2 cellular contexts compared by ENCODE assay signal in genomic region chr1:17030186-17030585, GRCh38.
TF ChIP-seq lines count a peak whose summit lies in the region.

No MANE protein-coding gene starts in this region.

TF ChIP-seq in HEK293, 187 proteins besides CTCF, POLR2A, EP300 and RAD21:
- TF ChIP-seq ZNF214 (tag by site-specific recombination; IDR thresholded peaks at IDR 0.05; ENCODE audit: borderline replicate concordance) (no peak), PRDM10 (tag by site-specific recombination; IDR thresholded peaks at IDR 0.05) (peak; percentile 74), ZXDB (tag by site-specific recombination; IDR thresholded peaks at IDR 0.05) (no peak), ZBTB48 (tag by site-specific recombination; IDR thresholded peaks at IDR 0.05) (no peak), ZNF121 (tag by site-specific recombination; IDR thresholded peaks at IDR 0.05) (0 out of 2 replicates have a peak, but pooled peaks have one; percentile 13)
- TF ChIP-seq, protein P1, sequence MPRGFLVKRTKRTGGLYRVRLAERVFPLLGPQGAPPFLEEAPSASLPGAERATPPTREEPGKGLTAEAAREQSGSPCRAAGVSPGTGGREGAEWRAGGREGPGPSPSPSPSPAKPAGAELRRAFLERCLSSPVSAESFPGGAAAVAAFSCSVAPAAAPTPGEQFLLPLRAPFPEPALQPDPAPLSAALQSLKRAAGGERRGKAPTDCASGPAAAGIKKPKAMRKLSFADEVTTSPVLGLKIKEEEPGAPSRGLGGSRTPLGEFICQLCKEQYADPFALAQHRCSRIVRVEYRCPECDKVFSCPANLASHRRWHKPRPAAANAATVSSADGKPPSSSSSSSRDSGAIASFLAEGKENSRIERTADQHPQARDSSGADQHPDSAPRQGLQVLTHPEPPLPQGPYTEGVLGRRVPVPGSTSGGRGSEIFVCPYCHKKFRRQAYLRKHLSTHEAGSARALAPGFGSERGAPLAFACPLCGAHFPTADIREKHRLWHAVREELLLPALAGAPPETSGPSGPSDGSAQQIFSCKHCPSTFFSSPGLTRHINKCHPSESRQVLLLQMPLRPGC (tag by site-specific recombination; IDR thresholded peaks at IDR 0.05) = no peak

TF ChIP-seq in K562, 482 proteins besides CTCF, POLR2A, EP300 and RAD21 (continues in another document):
- TF ChIP-seq CHD4 (IDR thresholded peaks at IDR 0.05; ENCODE audit: insufficient read depth, insufficient replicate concordance, low read depth, low read length, poor library complexity, severe bottlenecking) (no peak), HNRNPH1 (optimal IDR thresholded peaks at IDR 0.05; ENCODE audit: low read depth, low read length) (no peak), NR0B1 (IDR thresholded peaks at IDR 0.05; ENCODE audit: partially characterized antibody) (no peak), RBM25 (IDR thresholded peaks at IDR 0.05; ENCODE audit: low read depth, low read length, severe bottlenecking) (no peak), ID3 (CRISPR knock-in tag; IDR thresholded peaks at IDR 0.05) (no peak), ID3 (tag; IDR thresholded peaks at IDR 0.05) (no peak), ZNF316 (IDR thresholded peaks at IDR 0.05) (peak; percentile 90), DLX4 (CRISPR knock-in tag; IDR thresholded peaks at IDR 0.05) (no peak), RBM14 (IDR thresholded peaks at IDR 0.05; ENCODE audit: borderline replicate concordance, insufficient read depth, low read depth, low read length) (no peak), MCM2 (IDR thresholded peaks at IDR 0.05; ENCODE audit: low read depth) (no peak), MAFG (tag; conservative IDR thresholded peaks at IDR 0.05) (peak; percentile 74), HBP1 (CRISPR knock-in tag; IDR thresholded peaks at IDR 0.05) (no peak), HMG20A (CRISPR knock-in tag; conservative IDR thresholded peaks at IDR 0.05) (no peak), FOXO4 (CRISPR knock-in tag; IDR thresholded peaks at IDR 0.05) (no peak), EP400 (IDR thresholded peaks at IDR 0.05) (no peak), NCOA2 (IDR thresholded peaks at IDR 0.05; ENCODE audit: partially characterized antibody in 2 of 2) (no peak), KDM1A (IDR thresholded peaks at IDR 0.05) (no peak), NR2F6 (CRISPR knock-in tag; IDR thresholded peaks at IDR 0.05) (no peak), GTF2E2 (tag; IDR thresholded peaks at IDR 0.05) (no peak), CBX1 (IDR thresholded peaks at IDR 0.05; ENCODE audit: low read depth) (no peak), ZKSCAN3 (CRISPR knock-in tag; IDR thresholded peaks at IDR 0.05) (no peak), MAFF (IDR thresholded peaks at IDR 0.05; ENCODE audit: low read length) (peak; percentile 80), ZNF280B (CRISPR knock-in tag; IDR thresholded peaks at IDR 0.05) (no peak), CREBBP (IDR thresholded peaks at IDR 0.05; ENCODE audit: low read depth, low read length) (no peak), EZH2 (IDR thresholded peaks at IDR 0.05; ENCODE audit: borderline replicate concordance, low read depth, low read length) (no peak), PRDM10 (IDR thresholded peaks at IDR 0.05; ENCODE audit: partially characterized antibody) (peak; percentile 31), CCAR2 (IDR thresholded peaks at IDR 0.05; ENCODE audit: low read depth, low read length) (no peak), SMAD4 (CRISPR knock-in tag; conservative IDR thresholded peaks at IDR 0.05) (no peak), ZNF695 (CRISPR knock-in tag; IDR thresholded peaks at IDR 0.05) (no peak), MAFK (IDR thresholded peaks at IDR 0.05; ENCODE audit: low read length) (peak; percentile 85), SREBF1 (IDR thresholded peaks at IDR 0.05; ENCODE audit: borderline replicate concordance, low read depth, low read length) (no peak), SAP30 (IDR thresholded peaks at IDR 0.05; ENCODE audit: borderline replicate concordance, insufficient read depth, low read depth, low read length, poor library complexity, severe bottlenecking) (no peak), ESRRA (IDR thresholded peaks at IDR 0.05; ENCODE audit: borderline replicate concordance, low read depth) (no peak)
- TF ChIP-seq, protein P2, sequence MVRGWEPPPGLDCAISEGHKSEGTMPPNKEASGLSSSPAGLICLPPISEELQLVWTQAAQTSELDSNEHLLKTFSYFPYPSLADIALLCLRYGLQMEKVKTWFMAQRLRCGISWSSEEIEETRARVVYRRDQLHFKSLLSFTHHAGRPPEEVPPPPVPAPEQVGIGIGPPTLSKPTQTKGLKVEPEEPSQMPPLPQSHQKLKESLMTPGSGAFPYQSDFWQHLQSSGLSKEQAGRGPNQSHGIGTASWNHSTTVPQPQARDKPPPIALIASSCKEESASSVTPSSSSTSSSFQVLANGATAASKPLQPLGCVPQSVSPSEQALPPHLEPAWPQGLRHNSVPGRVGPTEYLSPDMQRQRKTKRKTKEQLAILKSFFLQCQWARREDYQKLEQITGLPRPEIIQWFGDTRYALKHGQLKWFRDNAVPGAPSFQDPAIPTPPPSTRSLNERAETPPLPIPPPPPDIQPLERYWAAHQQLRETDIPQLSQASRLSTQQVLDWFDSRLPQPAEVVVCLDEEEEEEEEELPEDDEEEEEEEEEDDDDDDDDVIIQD (CRISPR knock-in tag; IDR thresholded peaks at IDR 0.05) = no peak
- TF ChIP-seq, protein P3, sequence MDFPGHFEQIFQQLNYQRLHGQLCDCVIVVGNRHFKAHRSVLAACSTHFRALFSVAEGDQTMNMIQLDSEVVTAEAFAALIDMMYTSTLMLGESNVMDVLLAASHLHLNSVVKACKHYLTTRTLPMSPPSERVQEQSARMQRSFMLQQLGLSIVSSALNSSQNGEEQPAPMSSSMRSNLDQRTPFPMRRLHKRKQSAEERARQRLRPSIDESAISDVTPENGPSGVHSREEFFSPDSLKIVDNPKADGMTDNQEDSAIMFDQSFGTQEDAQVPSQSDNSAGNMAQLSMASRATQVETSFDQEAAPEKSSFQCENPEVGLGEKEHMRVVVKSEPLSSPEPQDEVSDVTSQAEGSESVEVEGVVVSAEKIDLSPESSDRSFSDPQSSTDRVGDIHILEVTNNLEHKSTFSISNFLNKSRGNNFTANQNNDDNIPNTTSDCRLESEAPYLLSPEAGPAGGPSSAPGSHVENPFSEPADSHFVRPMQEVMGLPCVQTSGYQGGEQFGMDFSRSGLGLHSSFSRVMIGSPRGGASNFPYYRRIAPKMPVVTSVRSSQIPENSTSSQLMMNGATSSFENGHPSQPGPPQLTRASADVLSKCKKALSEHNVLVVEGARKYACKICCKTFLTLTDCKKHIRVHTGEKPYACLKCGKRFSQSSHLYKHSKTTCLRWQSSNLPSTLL (IDR thresholded peaks at IDR 0.05) = no peak
- TF ChIP-seq, protein P4, sequence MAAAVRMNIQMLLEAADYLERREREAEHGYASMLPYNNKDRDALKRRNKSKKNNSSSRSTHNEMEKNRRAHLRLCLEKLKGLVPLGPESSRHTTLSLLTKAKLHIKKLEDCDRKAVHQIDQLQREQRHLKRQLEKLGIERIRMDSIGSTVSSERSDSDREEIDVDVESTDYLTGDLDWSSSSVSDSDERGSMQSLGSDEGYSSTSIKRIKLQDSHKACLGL (CRISPR knock-in tag; IDR thresholded peaks at IDR 0.05; ENCODE audit: borderline replicate concordance, poor library complexity, severe bottlenecking) = no peak
- TF ChIP-seq, protein P5, sequence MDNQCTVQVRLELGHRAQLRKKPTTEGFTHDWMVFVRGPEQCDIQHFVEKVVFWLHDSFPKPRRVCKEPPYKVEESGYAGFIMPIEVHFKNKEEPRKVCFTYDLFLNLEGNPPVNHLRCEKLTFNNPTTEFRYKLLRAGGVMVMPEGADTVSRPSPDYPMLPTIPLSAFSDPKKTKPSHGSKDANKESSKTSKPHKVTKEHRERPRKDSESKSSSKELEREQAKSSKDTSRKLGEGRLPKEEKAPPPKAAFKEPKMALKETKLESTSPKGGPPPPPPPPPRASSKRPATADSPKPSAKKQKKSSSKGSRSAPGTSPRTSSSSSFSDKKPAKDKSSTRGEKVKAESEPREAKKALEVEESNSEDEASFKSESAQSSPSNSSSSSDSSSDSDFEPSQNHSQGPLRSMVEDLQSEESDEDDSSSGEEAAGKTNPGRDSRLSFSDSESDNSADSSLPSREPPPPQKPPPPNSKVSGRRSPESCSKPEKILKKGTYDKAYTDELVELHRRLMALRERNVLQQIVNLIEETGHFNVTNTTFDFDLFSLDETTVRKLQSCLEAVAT (IDR thresholded peaks at IDR 0.05) = no peak
- TF ChIP-seq, protein P6, sequence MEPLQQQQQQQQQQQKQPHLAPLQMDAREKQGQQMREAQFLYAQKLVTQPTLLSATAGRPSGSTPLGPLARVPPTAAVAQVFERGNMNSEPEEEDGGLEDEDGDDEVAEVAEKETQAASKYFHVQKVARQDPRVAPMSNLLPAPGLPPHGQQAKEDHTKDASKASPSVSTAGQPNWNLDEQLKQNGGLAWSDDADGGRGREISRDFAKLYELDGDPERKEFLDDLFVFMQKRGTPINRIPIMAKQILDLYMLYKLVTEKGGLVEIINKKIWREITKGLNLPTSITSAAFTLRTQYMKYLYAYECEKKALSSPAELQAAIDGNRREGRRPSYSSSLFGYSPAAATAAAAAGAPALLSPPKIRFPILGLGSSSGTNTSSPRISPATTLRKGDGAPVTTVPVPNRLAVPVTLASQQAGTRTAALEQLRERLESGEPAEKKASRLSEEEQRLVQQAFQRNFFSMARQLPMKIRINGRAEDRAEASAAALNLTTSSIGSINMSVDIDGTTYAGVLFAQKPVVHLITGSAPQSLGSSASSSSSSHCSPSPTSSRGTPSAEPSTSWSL (CRISPR knock-in tag; IDR thresholded peaks at IDR 0.05; ENCODE audit: borderline replicate concordance) = no peak
